Comparison of ENCODE assay signal across 17 cellular contexts in the genomic region with DNA sequence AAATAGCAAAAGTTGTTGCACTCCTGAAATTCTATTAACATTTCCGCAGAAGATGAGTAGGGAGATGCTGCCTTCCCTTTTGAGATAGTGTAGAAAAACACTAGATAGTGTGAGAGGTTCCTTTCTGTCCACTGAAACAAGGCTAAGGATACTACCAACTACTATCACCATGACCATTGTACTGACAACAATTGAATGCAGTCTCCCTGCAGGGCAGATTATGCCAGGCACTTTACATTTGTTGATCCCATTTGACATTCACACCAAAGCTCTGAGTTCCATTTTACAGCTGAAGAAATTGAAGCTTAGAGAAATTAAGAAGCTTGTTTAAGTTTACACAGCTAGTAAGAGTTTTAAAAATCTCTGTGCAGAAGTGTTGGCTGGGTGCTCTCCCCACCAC. TPM values are rescaled to one million over a fixed set of nuclear protein-coding genes. Genes with fewer than 3 reads are reported as not detected.
DNase-seq lines count a peak whose midpoint lies in the region; FAIRE-seq and TF ChIP-seq lines count a peak whose summit lies in the region.
"Had no signal": no experiment of that assay in that cellular context is flagged by ENCODE, and none has a peak within 500 bp of the region (broad histone marks: within the 10 kb centered on the region; RNA-seq: fewer than 3 reads in every experiment).

No MANE protein-coding gene starts in this region.

- no peak overlapping the region for H3K4me2 ChIP-seq in Karpas-422 (ENCODE audit: low read depth, low read length, poor library complexity, severe bottlenecking)

- FAIRE-seq in kidney (lab: Jason Lieb, UNC) = no peak
- FAIRE-seq: A204.1, G401.6, GM12891 had no signal

- 60% methylated on average over 1 of the region's 1 CpG; no CpG with 5 or more reads in 1 of the 2 experiments for WGBS in endodermal cell (ENCODE audit: insufficient coverage in 1 of 2, insufficient read length in 1 of 2), 2 experiments

- no peaks in the 10 kb centered on the region for H3K9me2 ChIP-seq in Karpas-422 (replicated peaks; ENCODE audit: insufficient read depth, low read length)

- TF ChIP-seq CTCF in endodermal cell (conservative IDR thresholded peaks at IDR 0.05) = no peak
- TF ChIP-seq CTCF in type B pancreatic cell (conservative IDR thresholded peaks at IDR 0.05) = no peak
- TF ChIP-seq CTCF in progenitor cell of endocrine pancreas (IDR thresholded peaks at IDR 0.05; ENCODE audit: unreplicated experiment) = no peak
- TF ChIP-seq CTCF in kidney (IDR thresholded peaks at IDR 0.05; ENCODE audit: borderline replicate concordance, extremely low read depth, insufficient read depth) = no peak

- H3K27ac Mint-ChIP-seq in endodermal cell (no peak overlapping the region), immature natural killer cell (peak overlapping the region; percentile 18 to 85 (median 73)), type B pancreatic cell (peak overlapping the region; percentile 90), progenitor cell of endocrine pancreas (no peak overlapping the region)
- H3K27ac Mint-ChIP-seq: CD4-positive, alpha-beta memory T cell had no signal

- H3K9me3 Mint-ChIP-seq in endodermal cell (peaks cover 57% of the 10 kb centered on the region), immature natural killer cell (peaks cover 0 to 11% (median 5%) of the 10 kb centered on the region in 6 donors), type B pancreatic cell (peaks cover 11% of the 10 kb centered on the region), progenitor cell of endocrine pancreas (ENCODE audit: low read depth) (peaks cover 31% of the 10 kb centered on the region)

- H3K4me3 Mint-ChIP-seq in endodermal cell (no peak overlapping the region), immature natural killer cell (peak overlapping the region; percentile 16 to 58 (median 45)), type B pancreatic cell (no peak overlapping the region), progenitor cell of endocrine pancreas (ENCODE audit: low read depth) (no peak overlapping the region)
- H3K4me3 Mint-ChIP-seq: CD4-positive, alpha-beta memory T cell had no signal

- no peaks in the 10 kb centered on the region for H3K9me3 ChIP-seq in Karpas-422 (ENCODE audit: low read length)
- peaks cover 52% of the 10 kb centered on the region for H3K9me3 ChIP-seq in endodermal cell (ENCODE audit: control insufficient read depth, low read length)
- H3K9me3 ChIP-seq in kidney (ENCODE audit: control insufficient read depth in 1 of 2, low read length in 2 of 2) = no peaks in the 10 kb centered on the region
- H3K9me3 ChIP-seq: BE2C, HAP-1 had no signal

- H3K27me3 ChIP-seq in Karpas-422 (ENCODE audit: low read length) (no peaks in the 10 kb centered on the region), endodermal cell (ENCODE audit: control insufficient read depth, insufficient read depth, low read length, poor library complexity, severe bottlenecking) (no peaks in the 10 kb centered on the region)
- H3K27me3 ChIP-seq: BE2C had no signal

- H3K36me3 Mint-ChIP-seq in endodermal cell (ENCODE audit: low read depth) (peaks cover 9% of the 10 kb centered on the region), immature natural killer cell (peaks cover 0 to 17% (median 16%) of the 10 kb centered on the region in 3 donors), type B pancreatic cell (no peaks in the 10 kb centered on the region), progenitor cell of endocrine pancreas (ENCODE audit: insufficient read depth) (peaks cover 1% of the 10 kb centered on the region)

- H3K27me3 Mint-ChIP-seq in endodermal cell (ENCODE audit: insufficient read depth) (no peaks in the 10 kb centered on the region), immature natural killer cell (ENCODE audit: low read depth in 3 of 3) (peaks cover 3 to 7% (median 4%) of the 10 kb centered on the region in 3 donors), type B pancreatic cell (no peaks in the 10 kb centered on the region), progenitor cell of endocrine pancreas (no peaks in the 10 kb centered on the region)
- H3K27me3 Mint-ChIP-seq: CD4-positive, alpha-beta memory T cell had no signal

- H3K9ac ChIP-seq in Karpas-422 (ENCODE audit: low read length) (no peak overlapping the region), endodermal cell (ENCODE audit: extremely low read depth, low read length, poor library complexity, severe bottlenecking) (no peak overlapping the region), kidney (ENCODE audit: low read length in 2 of 2) (no peak overlapping the region)

- 0 out of 2 replicates have a peak overlapping the region, but pooled peaks have one; percentile 5 for H2AFZ ChIP-seq in Karpas-422 (ENCODE audit: low read length)

- intact Hi-C loops in kidney (cut with DNase I) = no loop called here

- H3K27ac ChIP-seq in Karpas-422 (ENCODE audit: low read length) (no peak overlapping the region), endodermal cell (ENCODE audit: low read depth, low read length) (no peak overlapping the region), kidney (ENCODE audit: low read depth in 2 of 2, low read length in 2 of 2) (no peak overlapping the region)
- H3K27ac ChIP-seq: C4-2B had no signal

- DNase-seq in Karpas-422 = no peak
- DNase-seq in endodermal cell = peak; percentile 50
- no peak for DNase-seq in immature natural killer cell
- no peak for DNase-seq in type B pancreatic cell (ENCODE audit: extremely low spot score, unreplicated experiment)
- no peak for DNase-seq in progenitor cell of endocrine pancreas (ENCODE audit: low spot score, unreplicated experiment)
- no peak for DNase-seq in GM19240 (ENCODE audit: insufficient read length, low spot score)
- no peak for DNase-seq in kidney
- DNase-seq: BE2C; CD4-positive, alpha-beta memory T cell; DMS79; GOT3 had no signal

- no peaks in the 10 kb centered on the region for H4K20me1 ChIP-seq in Karpas-422 (ENCODE audit: insufficient read depth, low read depth, low read length)

- H3K4me3 ChIP-seq in Karpas-422 (ENCODE audit: low read length) (no peak overlapping the region), endodermal cell (ENCODE audit: low read length) (peak overlapping the region; percentile 55), kidney (ENCODE audit: low read length in 2 of 2) (no peak overlapping the region)
- H3K4me3 ChIP-seq: HAP-1 had no signal

- H3K36me3 ChIP-seq in Karpas-422 (ENCODE audit: insufficient read depth, low read length) (no peaks in the 10 kb centered on the region), endodermal cell (ENCODE audit: control insufficient read depth, insufficient read depth, low read length) (no peaks in the 10 kb centered on the region), kidney (ENCODE audit: control insufficient read depth in 1 of 2, insufficient read depth in 2 of 2, low read length in 2 of 2) (no peaks in the 10 kb centered on the region)
- H3K36me3 ChIP-seq: HAP-1 had no signal

- H3K4me1 Mint-ChIP-seq in endodermal cell (peaks cover 17% of the 10 kb centered on the region), immature natural killer cell (peaks cover 60 to 81% of the 10 kb centered on the region in 2 donors), type B pancreatic cell (ENCODE audit: unreplicated experiment) (no peaks in the 10 kb centered on the region), progenitor cell of endocrine pancreas (ENCODE audit: low read depth) (no peaks in the 10 kb centered on the region)

- no peaks in the 10 kb centered on the region for H3K79me2 ChIP-seq in Karpas-422 (ENCODE audit: low read length)

- H3K4me1 ChIP-seq in Karpas-422 (ENCODE audit: low read length) = no peaks in the 10 kb centered on the region
- H3K4me1 ChIP-seq in endodermal cell (ENCODE audit: control insufficient read depth, insufficient read depth, low read length) = peaks cover 4% of the 10 kb centered on the region
- no peaks in the 10 kb centered on the region for H3K4me1 ChIP-seq in kidney (ENCODE audit: control insufficient read depth in 1 of 2, insufficient read depth in 1 of 2, low read depth in 1 of 2, low read length in 2 of 2)
- H3K4me1 ChIP-seq: BE2C, HAP-1 had no signal

RNA-seq across cellular contexts. Expression of a gene that starts 55.0 kb away (rescaled TPM):
- 0.22 TPM in 1 of 2 replicates, not detected in the other for total RNA-seq in Karpas-422 (2014; rRNA removed; shearing (Covaris generic); ENCODE audit: low replicate concordance)
- total RNA-seq in endodermal cell (not detected), type B pancreatic cell (ENCODE audit: low replicate concordance) (4.7 and 6.1 TPM in 2 replicates), progenitor cell of endocrine pancreas (0.17 and 0.47 TPM in 2 replicates), kidney (1.4 TPM)
- not detected for polyA plus RNA-seq in endodermal cell (2013, experiment 1 of 2)
- 0.08 TPM for polyA plus RNA-seq in endodermal cell (2013, experiment 2 of 2)
- polyA plus RNA-seq in immature natural killer cell (1 to 10 TPM in 2 of 3 donors, not detected in 1; 2.0 to 2.1 TPM), kidney (ENCODE audit: insufficient read depth, low read depth, low replicate concordance) (1.2 TPM)
- total RNA-seq: HT1080 had no signal

Comparison
In these comparisons a context has a peak if more than half of its experiments do, and no peak if none do; other contexts are left out.
1. H3K27ac Mint-ChIP-seq: peak in immature natural killer cell (6 of 6) and type B pancreatic cell (single experiment); none in endodermal cell (single experiment) and progenitor cell of endocrine pancreas (single experiment).
2. H3K4me3 Mint-ChIP-seq: peak in immature natural killer cell (5 of 5); none in endodermal cell (single experiment), type B pancreatic cell (single experiment) and progenitor cell of endocrine pancreas (single experiment).